In the genomic region with DNA sequence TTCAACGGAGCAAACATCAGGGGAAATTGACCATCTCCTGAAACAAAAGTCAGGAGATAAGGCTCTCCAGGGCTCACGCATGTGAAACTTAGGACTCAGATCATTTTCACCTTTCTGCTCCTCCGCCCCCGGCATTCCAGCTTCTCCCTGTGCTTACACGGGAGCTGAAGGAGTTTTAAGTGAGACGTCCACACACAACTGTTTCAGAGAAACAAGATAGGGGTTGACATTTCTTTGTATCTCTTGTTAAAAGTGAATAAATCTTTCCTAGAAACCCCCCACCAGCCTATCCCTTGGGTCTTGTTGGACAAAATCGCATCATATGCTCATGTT, we compare ENCODE assay signal across 22 cellular contexts.
"Had no signal": no experiment of that assay in that cellular context is flagged by ENCODE, and none has a peak within 500 bp of the region (broad histone marks: within the 10 kb centered on the region; RNA-seq: fewer than 3 reads in every experiment).

No MANE protein-coding gene starts in this region.

- H3K9me3 Mint-ChIP-seq: activated naive CD8-positive, alpha-beta T cell treated with anti-CD3 and anti-CD28 coated beads, Interleukin-2, amount 10 ng/mL, durations not matched to agents 7 days and 5 days; activated T-cell treated with anti-CD3 and anti-CD28 coated beads, Interleukin-2, amount 50 U/mL, for 4 hours; activated T-helper 2 cell treated with anti-CD3 and anti-CD28 coated beads, Interferon-gamma antibody, Interleukin-2, Interleukin-4, amounts not matched to agents 10 μg/mL and 5 μg/mL and 100 μg/mL, durations not matched to agents 14 hours and 24 hours and 36 hours; natural killer cell had no signal

- H3K36me3 Mint-ChIP-seq: activated naive CD8-positive, alpha-beta T cell treated with anti-CD3 and anti-CD28 coated beads, Interleukin-2, amount 10 ng/mL, durations not matched to agents 7 days and 5 days; natural killer cell had no signal

- H3K4me3 Mint-ChIP-seq: activated naive CD8-positive, alpha-beta T cell treated with anti-CD3 and anti-CD28 coated beads, Interleukin-2, amount 10 ng/mL, durations not matched to agents 7 days and 5 days; activated T-cell treated with anti-CD3 and anti-CD28 coated beads, Interleukin-2, amount 50 U/mL, for 4 hours; natural killer cell had no signal

- DNase-seq: activated CD4-positive, alpha-beta T cell treated with anti-CD3 and anti-CD28 coated beads for 1 hour; activated CD8-positive, alpha-beta memory T cell treated with anti-CD3 and anti-CD28 coated beads, Interleukin-2, amount 50 U/mL, for 48 hours; activated naive CD4-positive, alpha-beta T cell treated with Interleukin-2 at 50 U/mL for 16 hours; activated naive CD8-positive, alpha-beta T cell treated with anti-CD3 and anti-CD28 coated beads, Interleukin-2, amount 10 ng/mL, durations not matched to agents 7 days and 5 days; activated T-cell treated with anti-CD3 and anti-CD28 coated beads, Interleukin-2, amount 50 U/mL, for 4 hours; amygdala; cerebellar nuclear complex; esophagus squamous epithelium; head of caudate nucleus; kidney; left ventricle myocardium inferior; midbrain; natural killer cell; stimulated activated CD4-positive, alpha-beta T cell treated with anti-CD3 and anti-CD28 coated beads, Interleukin-4, amount 100 ng/mL, for 4 hours; stimulated activated naive CD8-positive, alpha-beta T cell treated with anti-CD3 and anti-CD28 coated beads, Interleukin-15, Interleukin-2, amounts not matched to agents 100 U/mL and 50 U/mL, for 24 hours; upper lobe of right lung had no signal

- ATAC-seq: activated T-cell treated with anti-CD3 and anti-CD28 coated beads, Interleukin-2, amount 50 U/mL, for 4 hours; gastroesophageal sphincter; natural killer cell; stimulated activated naive CD8-positive, alpha-beta T cell treated with anti-CD3 and anti-CD28 coated beads, Interleukin-15, Interleukin-2, amounts not matched to agents 100 U/mL and 50 U/mL, for 24 hours; upper lobe of right lung had no signal

- H3K27ac ChIP-seq: coronary artery, esophagus squamous epithelium, gastroesophageal sphincter, left ventricle myocardium inferior, prostate gland, right atrium auricular region, upper lobe of right lung, VCaP had no signal

- H3K4me1 ChIP-seq: esophagus squamous epithelium, prostate gland, upper lobe of right lung had no signal

- H3K4me1 Mint-ChIP-seq: activated naive CD8-positive, alpha-beta T cell treated with anti-CD3 and anti-CD28 coated beads, Interleukin-2, amount 10 ng/mL, durations not matched to agents 7 days and 5 days; natural killer cell had no signal

- H3K4me3 ChIP-seq: coronary artery, esophagus squamous epithelium, gastroesophageal sphincter, left ventricle myocardium inferior, prostate gland, right atrium auricular region, upper lobe of right lung had no signal

- H3K36me3 ChIP-seq: esophagus squamous epithelium, gastroesophageal sphincter, left ventricle myocardium inferior, prostate gland, right atrium auricular region, upper lobe of right lung had no signal

- H3K9me3 ChIP-seq: esophagus squamous epithelium, gastroesophageal sphincter, left ventricle myocardium inferior, prostate gland, right atrium auricular region, upper lobe of right lung had no signal

- H3K27me3 ChIP-seq: gastroesophageal sphincter, right atrium auricular region, upper lobe of right lung had no signal

- H3K27ac Mint-ChIP-seq: activated naive CD8-positive, alpha-beta T cell treated with anti-CD3 and anti-CD28 coated beads, Interleukin-2, amount 10 ng/mL, durations not matched to agents 7 days and 5 days; activated T-helper 2 cell treated with anti-CD3 and anti-CD28 coated beads, Interferon-gamma antibody, Interleukin-2, Interleukin-4, amounts not matched to agents 10 μg/mL and 5 μg/mL and 100 μg/mL, durations not matched to agents 14 hours and 24 hours and 36 hours; natural killer cell had no signal
